Comparison of ENCODE assay signal across 20 cellular contexts in the genomic region with DNA sequence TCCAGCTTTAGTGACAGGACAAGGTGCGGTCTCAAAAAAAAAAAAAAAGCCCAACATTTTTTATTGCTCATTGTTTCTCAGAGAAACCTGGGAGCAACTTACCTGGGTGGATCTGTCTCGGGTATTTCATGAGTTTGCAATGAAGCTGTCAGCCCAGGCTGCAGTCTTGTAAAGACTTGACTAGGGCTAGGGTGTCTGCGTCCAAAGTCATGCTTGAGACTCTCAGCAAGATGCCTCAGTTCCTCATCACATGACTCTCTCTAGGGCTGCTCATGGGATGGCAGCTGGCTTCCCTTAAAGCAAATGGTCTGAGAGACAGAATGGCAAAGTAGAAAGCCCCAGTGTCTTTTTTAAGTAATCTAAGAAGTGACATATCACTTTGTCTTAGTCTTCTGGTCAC.
"Had no signal": no experiment of that assay in that cellular context is flagged by ENCODE, and none has a peak within 500 bp of the region (broad histone marks: within the 10 kb centered on the region; RNA-seq: fewer than 3 reads in every experiment).

No MANE protein-coding gene starts in this region.

- H3K4me3 Mint-ChIP-seq: activated B cell treated with CpG ODN at 0.5 μM for 24 hours; activated CD4-positive, alpha-beta T cell treated with anti-CD3 and anti-CD28 coated beads, Interleukin-2, amount 10 ng/mL, durations not matched to agents 24 days and 14 days; activated CD8-positive, alpha-beta memory T cell treated with anti-CD3 and anti-CD28 coated beads, Interleukin-2, amount 10 ng/mL, durations not matched to agents 7 days and 5 days; activated naive CD4-positive, alpha-beta T cell treated with anti-CD3 and anti-CD28 coated beads, Interleukin-2, amount 50 U/mL, for 24 hours; activated T-cell treated with anti-CD3 and anti-CD28 coated beads, Interleukin-2, amount 50 U/mL, for 24 hours; activated T-helper 1 cell treated with anti-CD3 and anti-CD28 coated beads, Interleukin-12 subunit alpha, Interleukin-12 subunit beta, Interleukin-2, Interleukin-4 antibody, amounts not matched to agents 30 ng/mL and 10 ng/mL and 1 ng/mL, durations not matched to agents 14 hours and 24 hours and 36 hours; T-helper 1 cell treated with Interleukin-12 subunit alpha and Interleukin-12 subunit beta and Interleukin-4 antibody, amounts not matched to agents 30 μg/mL and 1 μg/mL, for 36 hours had no signal

- DNase-seq: activated B cell treated with CpG ODN at 0.5 μM for 24 hours; activated CD4-positive, alpha-beta T cell treated with anti-CD3 and anti-CD28 coated beads for 1 hour; activated CD4-positive, alpha-beta T cell treated with anti-CD3 and anti-CD28 coated beads, Interleukin-2, amount 10 ng/mL, durations not matched to agents 24 days and 14 days; activated CD4-positive, alpha-beta T cell treated with anti-CD3 and anti-CD28 coated beads, Interleukin-2, amount 50 U/mL, for 48 hours; activated CD8-positive, alpha-beta memory T cell treated with anti-CD3 and anti-CD28 coated beads, Interleukin-2, amount 10 ng/mL, durations not matched to agents 7 days and 5 days; activated effector memory CD4-positive, alpha-beta T cell treated with Interleukin-2 at 50 U/mL for 16 hours; activated naive CD4-positive, alpha-beta T cell; activated T-cell treated with anti-CD3 and anti-CD28 coated beads, Interleukin-2, amount 50 U/mL, for 24 hours; aorta; NCI-H1105 treated with DMSO at 0.1 percent for 48 hours; NCI-H1436 treated with DMSO at 0.1 percent for 48 hours; NCI-H187; NCI-H2081 treated with DMSO at 0.1 percent for 48 hours; NCI-H446; PC-3; SHP77 had no signal

- H3K27ac ChIP-seq: cardiac muscle cell had no signal

- H3K9me3 Mint-ChIP-seq: activated B cell treated with CpG ODN at 0.5 μM for 24 hours; activated CD4-positive, alpha-beta T cell treated with anti-CD3 and anti-CD28 coated beads, Interleukin-2, amount 10 ng/mL, durations not matched to agents 24 days and 14 days; activated naive CD4-positive, alpha-beta T cell treated with anti-CD3 and anti-CD28 coated beads, Interleukin-2, amount 50 U/mL, for 24 hours; activated T-cell treated with anti-CD3 and anti-CD28 coated beads, Interleukin-2, amount 50 U/mL, for 24 hours; activated T-helper 1 cell treated with anti-CD3 and anti-CD28 coated beads, Interleukin-12 subunit alpha, Interleukin-12 subunit beta, Interleukin-2, Interleukin-4 antibody, amounts not matched to agents 30 ng/mL and 10 ng/mL and 1 ng/mL, durations not matched to agents 14 hours and 24 hours and 36 hours; T-helper 1 cell treated with Interleukin-12 subunit alpha and Interleukin-12 subunit beta and Interleukin-4 antibody, amounts not matched to agents 30 μg/mL and 1 μg/mL, for 36 hours had no signal

- ATAC-seq: activated CD8-positive, alpha-beta memory T cell treated with anti-CD3 and anti-CD28 coated beads, Interleukin-2, amount 10 ng/mL, durations not matched to agents 7 days and 5 days; PC-3 had no signal

- H3K27me3 Mint-ChIP-seq: activated B cell treated with CpG ODN at 0.5 μM for 24 hours; activated CD4-positive, alpha-beta T cell treated with anti-CD3 and anti-CD28 coated beads, Interleukin-2, amount 10 ng/mL, durations not matched to agents 24 days and 14 days; activated CD8-positive, alpha-beta memory T cell treated with anti-CD3 and anti-CD28 coated beads, Interleukin-2, amount 10 ng/mL, durations not matched to agents 7 days and 5 days; activated naive CD4-positive, alpha-beta T cell treated with anti-CD3 and anti-CD28 coated beads, Interleukin-2, amount 50 U/mL, for 24 hours; activated T-cell treated with anti-CD3 and anti-CD28 coated beads, Interleukin-2, amount 50 U/mL, for 24 hours had no signal

- H3K27ac Mint-ChIP-seq: activated B cell treated with CpG ODN at 0.5 μM for 24 hours; activated CD4-positive, alpha-beta T cell treated with anti-CD3 and anti-CD28 coated beads, Interleukin-2, amount 10 ng/mL, durations not matched to agents 24 days and 14 days; activated CD8-positive, alpha-beta memory T cell treated with anti-CD3 and anti-CD28 coated beads, Interleukin-2, amount 10 ng/mL, durations not matched to agents 7 days and 5 days; activated naive CD4-positive, alpha-beta T cell treated with anti-CD3 and anti-CD28 coated beads, Interleukin-2, amount 50 U/mL, for 24 hours; activated T-cell treated with anti-CD3 and anti-CD28 coated beads, Interleukin-2, amount 50 U/mL, for 24 hours; activated T-helper 1 cell treated with anti-CD3 and anti-CD28 coated beads, Interleukin-12 subunit alpha, Interleukin-12 subunit beta, Interleukin-2, Interleukin-4 antibody, amounts not matched to agents 30 ng/mL and 10 ng/mL and 1 ng/mL, durations not matched to agents 14 hours and 24 hours and 36 hours; T-helper 1 cell treated with Interleukin-12 subunit alpha and Interleukin-12 subunit beta and Interleukin-4 antibody, amounts not matched to agents 30 μg/mL and 1 μg/mL, for 36 hours had no signal

- H3K27me3 ChIP-seq: cardiac muscle cell had no signal

- H3K4me3 ChIP-seq: cardiac muscle cell had no signal
